20 cellular contexts compared by ENCODE assay signal in the genomic region with DNA sequence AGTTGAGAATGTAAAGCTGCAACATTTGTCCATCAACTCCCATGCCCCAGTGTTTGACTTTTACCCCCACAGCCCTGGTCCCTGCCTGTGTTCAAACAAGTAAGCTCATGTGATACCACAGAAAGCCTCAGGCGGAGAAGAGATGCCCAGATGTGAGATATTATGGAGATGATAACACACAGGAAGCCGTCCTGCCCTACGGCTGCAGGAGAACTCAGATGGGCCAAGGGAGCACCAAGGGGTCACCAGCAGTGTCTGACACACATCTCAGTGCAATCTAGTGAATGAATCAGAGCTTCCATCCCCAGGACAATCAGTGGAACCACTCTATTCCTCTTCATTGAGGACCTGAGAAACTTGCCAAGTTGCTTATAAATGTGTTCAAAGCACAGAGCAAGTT. TPM values are rescaled to one million over a fixed set of nuclear protein-coding genes. Genes with fewer than 3 reads are reported as not detected.
DNase-seq lines count a peak whose midpoint lies in the region; ATAC-seq and TF ChIP-seq lines count a peak whose summit lies in the region.
"Had no signal": no experiment of that assay in that cellular context is flagged by ENCODE, and none has a peak within 500 bp of the region (broad histone marks: within the 10 kb centered on the region; RNA-seq: fewer than 3 reads in every experiment).

No MANE protein-coding gene starts in this region.

- ATAC-seq in foreskin keratinocyte (no peak), GM21737 (IDR thresholded peaks at IDR 0.05; ENCODE audit: unreplicated experiment) (no peak), GM18498 (IDR thresholded peaks at IDR 0.05; ENCODE audit: unreplicated experiment) (no peak)
- ATAC-seq: A549; CD8-positive, alpha-beta T cell; GM23338 had no signal

- H3K36me3 ChIP-seq in brain microvascular endothelial cell (replicated peaks): no peaks in the 10 kb centered on the region

- DNase-seq in EL (peak; percentile 52), SK-N-DZ (ENCODE audit: low spot score) (peak; percentile 12), foreskin keratinocyte (peak; percentile 19 to 29), brain microvascular endothelial cell (no peak)
- DNase-seq in activated CD4-positive, alpha-beta T cell treated with anti-CD3 and anti-CD28 coated beads, Interleukin-2, amount 50 U/mL, for 48 hours: no peak
- DNase-seq: CD8-positive, alpha-beta T cell; DMS 273 treated with DMSO at 0.1 percent for 48 hours; GDM1; H7; KG1 had no signal

- TF ChIP-seq CTCF in foreskin keratinocyte (conservative IDR thresholded peaks at IDR 0.05) (no peak), brain microvascular endothelial cell (IDR thresholded peaks at IDR 0.05; ENCODE audit: low read depth, low read length, missing control alignments) (no peak)

- in situ Hi-C loops in brain microvascular endothelial cell (cut with HindIII; ENCODE audit: low pct_ligation_motif_present, low sequenced_read_pairs): no loop called here

- no peak overlapping the region for H3K4me3 ChIP-seq in brain microvascular endothelial cell (ENCODE audit: low read depth, low read length)
- H3K4me3 ChIP-seq: A549, GM23338 had no signal

- H3K27me3 ChIP-seq in foreskin keratinocyte (no peaks in the 10 kb centered on the region), brain microvascular endothelial cell (replicated peaks) (no peaks in the 10 kb centered on the region)

- H3K27ac ChIP-seq in foreskin keratinocyte (no peak overlapping the region), brain microvascular endothelial cell (no peak overlapping the region)
- H3K27ac ChIP-seq: A549 had no signal

- no peaks in the 10 kb centered on the region for H3K4me1 ChIP-seq in foreskin keratinocyte
- H3K4me1 ChIP-seq: A549 had no signal

RNA-seq across cellular contexts. Expression of a gene that starts 14.0 kb away (rescaled TPM):
- polyA plus RNA-seq in SK-N-DZ (2014; cell fraction: cytosol; rRNA removed): not detected in 2 replicates
- not detected in 2 replicates for polyA plus RNA-seq in SK-N-DZ (2014; cell fraction: nucleus; rRNA removed)
- not detected in 2 replicates for total RNA-seq in foreskin keratinocyte
- polyA plus RNA-seq in foreskin keratinocyte: not detected in 2 replicates
- total RNA-seq: CD8-positive, alpha-beta T cell; Daoy; GM23338; H7; HT1080 had no signal
- polyA plus RNA-seq: A549, AG04450, BJ, CD14-positive monocyte, GM23338, IgD-negative memory B cell had no signal

RNA-seq across cellular contexts. Expression of a gene that starts 24.5 kb away (rescaled TPM):
- 0.12 TPM in 1 of 2 replicates, not detected in the other for polyA plus RNA-seq in SK-N-DZ (2014; cell fraction: cytosol; rRNA removed)
- polyA plus RNA-seq in SK-N-DZ (2014; cell fraction: nucleus; rRNA removed): 0.53 and 1.3 TPM in 2 replicates
- not detected in 2 replicates for total RNA-seq in foreskin keratinocyte
- polyA plus RNA-seq in foreskin keratinocyte: not detected in 2 replicates
- total RNA-seq: CD8-positive, alpha-beta T cell; Daoy; GM23338; HT1080 had no signal
- polyA plus RNA-seq: A549, AG04450, BJ, CD14-positive monocyte, IgD-negative memory B cell had no signal

RNA-seq across cellular contexts. Expression of a gene that starts 46.3 kb away (rescaled TPM):
- polyA plus RNA-seq in SK-N-DZ (2014; cell fraction: cytosol; rRNA removed): 42.5 and 43.7 TPM in 2 replicates
- 9.0 and 16.5 TPM in 2 replicates for polyA plus RNA-seq in SK-N-DZ (2014; cell fraction: nucleus; rRNA removed)
- total RNA-seq in foreskin keratinocyte: 25.7 and 30.4 TPM in 2 replicates
- 29.2 and 32.8 TPM in 2 replicates for polyA plus RNA-seq in foreskin keratinocyte

Comparison
In these comparisons a context has a peak if more than half of its experiments do, and no peak if none do; other contexts are left out.
1. DNase-seq: peak in EL (single experiment), SK-N-DZ (single experiment) and foreskin keratinocyte (2 of 2); none in activated CD4-positive, alpha-beta T cell treated with anti-CD3 and anti-CD28 coated beads, Interleukin-2, amount 50 U/mL, for 48 hours (0 of 2) and brain microvascular endothelial cell (single experiment).